Comparison of ENCODE assay signal across 21 cellular contexts in the genomic region with DNA sequence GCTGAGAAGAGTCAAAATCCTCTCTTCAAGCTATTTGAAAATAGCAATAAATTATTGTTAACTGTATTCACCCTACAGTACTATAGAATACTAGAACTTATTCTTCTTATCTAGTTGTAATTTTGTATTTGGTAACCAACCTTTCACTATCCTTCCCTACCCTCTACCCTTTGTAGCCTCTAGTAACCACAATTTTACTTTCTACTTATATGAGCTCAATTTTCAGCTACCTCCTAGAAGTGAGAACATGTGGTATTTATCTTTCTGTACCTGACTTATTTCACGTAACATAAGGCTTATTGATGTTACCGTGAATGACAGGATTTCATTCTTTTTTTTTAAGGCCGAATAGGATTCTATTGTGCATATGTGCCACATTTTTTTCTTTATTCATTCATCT. TPM values are rescaled to one million over a fixed set of nuclear protein-coding genes. Genes with fewer than 3 reads are reported as not detected.
DNase-seq lines count a peak whose midpoint lies in the region; ATAC-seq and TF ChIP-seq lines count a peak whose summit lies in the region.
"Had no signal": no experiment of that assay in that cellular context is flagged by ENCODE, and none has a peak within 500 bp of the region (broad histone marks: within the 10 kb centered on the region; RNA-seq: fewer than 3 reads in every experiment).

No MANE protein-coding gene starts in this region.

- 77 to 80% methylated on average over 3 of the region's 3 CpGs for WGBS in body of pancreas, 2 donors

- H3K36me3 ChIP-seq in HCT116 (ENCODE audit: control insufficient read depth in 1 of 2, insufficient read depth in 2 of 2, low read length in 2 of 2) (no peaks in the 10 kb centered on the region), MM.1S (replicated peaks; ENCODE audit: insufficient read depth, low read length) (no peaks in the 10 kb centered on the region), body of pancreas (replicated peaks in 1 of 2; ENCODE audit: insufficient read depth in 1 of 2, low read depth in 2 of 2) (no peaks in the 10 kb centered on the region), osteoblast (ENCODE audit: insufficient read depth, low read length) (no peaks in the 10 kb centered on the region)
- H3K36me3 ChIP-seq: HAP-1 had no signal

- TF ChIP-seq POLR2A in HCT116 (IDR thresholded peaks at IDR 0.05; ENCODE audit: borderline replicate concordance, extremely low read depth, insufficient read depth, insufficient read length) (no peak), body of pancreas (IDR thresholded peaks at IDR 0.05) (no peak)

- TF ChIP-seq CTCF in HCT116 (IDR thresholded peaks at IDR 0.05 in 2 of 3, conservative IDR thresholded peaks at IDR 0.05 in 1 of 3; ENCODE audit: borderline replicate concordance in 1 of 3, insufficient read depth in 1 of 3, low read depth in 2 of 3, low read length in 2 of 3) (no peak), MM.1S (IDR thresholded peaks at IDR 0.05; ENCODE audit: low read length) (no peak), body of pancreas (IDR thresholded peaks at IDR 0.05) (no peak), osteoblast (IDR thresholded peaks at IDR 0.05; ENCODE audit: extremely low read depth, low read depth, low read length) (no peak)

- no peak overlapping the region for H3K4me3 ChIP-seq in HCT116 (replicated peaks in 1 of 2; ENCODE audit: low read depth in 1 of 2, low read length in 2 of 2)
- H3K4me3 ChIP-seq in MM.1S (ENCODE audit: low read length): no peak overlapping the region
- no peak overlapping the region for H3K4me3 ChIP-seq in body of pancreas
- H3K4me3 ChIP-seq in osteoblast (ENCODE audit: insufficient read depth, low read length): no peak overlapping the region
- H3K4me3 ChIP-seq: HAP-1 had no signal

- no peaks in the 10 kb centered on the region for H3K79me2 ChIP-seq in HCT116 (ENCODE audit: insufficient read depth, low read length)
- H3K79me2 ChIP-seq in MM.1S (ENCODE audit: low read length): no peaks in the 10 kb centered on the region
- H3K79me2 ChIP-seq in osteoblast (ENCODE audit: insufficient read depth, low read length): no peaks in the 10 kb centered on the region

- RAD21 ChIA-PET in HCT116 (lab: Charles Lee; ENCODE audit: low non-redundant PET in 1 of 2, low total read pairs in 2 of 2, uncharacterized antibody in 2 of 2, unreplicated experiment in 2 of 2): no interaction called here

- no peak for ATAC-seq in HCT116
- no peak for ATAC-seq in body of pancreas
- ATAC-seq: naive thymus-derived CD4-positive, alpha-beta T cell; Right ventricle myocardium inferior had no signal

- CTCF ChIA-PET in HCT116 (lab: Charles Lee): no interaction called here

- H3K27me3 ChIP-seq in HCT116 (ENCODE audit: insufficient read depth, low read length) (no peaks in the 10 kb centered on the region), MM.1S (replicated peaks; ENCODE audit: insufficient read depth, low read length) (peaks cover 4% of the 10 kb centered on the region), body of pancreas (no peaks in the 10 kb centered on the region), osteoblast (ENCODE audit: insufficient read depth, low read length) (no peaks in the 10 kb centered on the region)

- no peaks in the 10 kb centered on the region for H4K20me1 ChIP-seq in HCT116 (ENCODE audit: insufficient read depth)
- no peaks in the 10 kb centered on the region for H4K20me1 ChIP-seq in MM.1S (ENCODE audit: insufficient read depth, low read length)
- H4K20me1 ChIP-seq in osteoblast (ENCODE audit: insufficient read depth, low read length): no peaks in the 10 kb centered on the region

- H3K9me2 ChIP-seq in HCT116 (ENCODE audit: insufficient read depth) (no peaks in the 10 kb centered on the region), MM.1S (replicated peaks; ENCODE audit: insufficient read depth, low read length) (no peaks in the 10 kb centered on the region)

- H3K9me3 ChIP-seq in HCT116 (ENCODE audit: control insufficient read depth in 1 of 2, insufficient read depth in 1 of 2, low read depth in 1 of 2, low read length in 2 of 2) (no peaks in the 10 kb centered on the region), MM.1S (replicated peaks; ENCODE audit: insufficient read depth, low read length) (no peaks in the 10 kb centered on the region), body of pancreas (no peaks in the 10 kb centered on the region), osteoblast (ENCODE audit: low read depth, low read length) (no peaks in the 10 kb centered on the region)
- H3K9me3 ChIP-seq: HAP-1 had no signal

- no TSS peak for BruUV-seq in HCT116 (replicated peaks; lab: Mats Ljungman, UMichigan)

- 0 out of 2 replicates have a peak overlapping the region, but pooled peaks have one; percentile 18 for H3K4me2 ChIP-seq in HCT116 (ENCODE audit: low read length)
- H3K4me2 ChIP-seq in MM.1S (ENCODE audit: low read depth, low read length): peak overlapping the region; percentile 77; the same call in 1 of the 2 replicates
- no peak overlapping the region for H3K4me2 ChIP-seq in osteoblast (ENCODE audit: insufficient read depth, low read length)

- no peaks in the 10 kb centered on the region for H3K4me1 ChIP-seq in HCT116 (ENCODE audit: control insufficient read depth in 1 of 2, insufficient read depth in 2 of 2, low read length in 2 of 2)
- peaks cover 21% of the 10 kb centered on the region for H3K4me1 ChIP-seq in MM.1S (ENCODE audit: low read length)
- H3K4me1 ChIP-seq in body of pancreas: no peaks in the 10 kb centered on the region
- H3K4me1 ChIP-seq in osteoblast (ENCODE audit: insufficient read depth, low read length): peaks cover 17% of the 10 kb centered on the region
- H3K4me1 ChIP-seq: HAP-1 had no signal

- no peak for TF ChIP-seq RAD21 in HCT116 (IDR thresholded peaks at IDR 0.05; ENCODE audit: low read depth)

- H3K27ac ChIP-seq in HCT116 (ENCODE audit: low read depth, low read length) (no peak overlapping the region), MM.1S (ENCODE audit: low read length) (no peak overlapping the region), body of pancreas (no peak overlapping the region), osteoblast (ENCODE audit: low read depth, low read length) (no peak overlapping the region)
- H3K27ac ChIP-seq: 22Rv1 had no signal

- H3K9ac ChIP-seq in HCT116 (ENCODE audit: low read length) (no peak overlapping the region), MM.1S (ENCODE audit: low read length) (no peak overlapping the region)

- POLR2A ChIA-PET in HCT116 (lab: Charles Lee): no interaction called here

- H2AFZ ChIP-seq in HCT116 (ENCODE audit: low read depth, low read length, poor library complexity, severe bottlenecking): no peak overlapping the region
- H2AFZ ChIP-seq in MM.1S (ENCODE audit: low read length): no peak overlapping the region
- H2AFZ ChIP-seq in osteoblast (ENCODE audit: low read length): no peak overlapping the region

- DNase-seq in NCI-H2171 treated with DMSO at 0.1 percent for 48 hours (lab: John Stamatoyannopoulos, UW) (peak; percentile 29), NCI-H2171 (lab: John Stamatoyannopoulos, UW) (no peak), HCT116 (ENCODE audit: low read depth, low spot score) (no peak), MM.1S (peak; percentile 51), body of pancreas (no peak), NCI-H1694 treated with DMSO at 0.1 percent for 48 hours (lab: John Stamatoyannopoulos, UW) (no peak), osteoblast (ENCODE audit: insufficient read length, low spot score, missing footprints) (no peak), NCI-H524 (lab: John Stamatoyannopoulos, UW) (no peak)
- DNase-seq: activated B cell treated with CpG ODN at 0.5 μM for 24 hours; anterior cingulate cortex; caudate nucleus; dermis blood vessel endothelial cell; Karpas-422; naive thymus-derived CD4-positive, alpha-beta T cell; NCI-H69; occipital lobe had no signal

- intact Hi-C loops in HCT116 (cut with micrococcal nuclease) (no loop called here), body of pancreas (cut with DNase I) (no loop called here)

- peaks cover 5% of the 10 kb centered on the region; the same call in 1 of the 2 replicates for H3F3A ChIP-seq in MM.1S (ENCODE audit: insufficient read depth, low read length)

TF ChIP-seq in HCT116, 20 proteins besides CTCF, POLR2A, EP300 and RAD21:
- TF ChIP-seq TCF7L2 (IDR thresholded peaks at IDR 0.05; ENCODE audit: borderline replicate concordance, extremely low read depth, insufficient read depth, insufficient read length) (no peak), EGR1 (IDR thresholded peaks at IDR 0.05; ENCODE audit: low read depth) (no peak), SP1 (IDR thresholded peaks at IDR 0.05; ENCODE audit: low read depth) (no peak), JUND (IDR thresholded peaks at IDR 0.05) (no peak), SRF (IDR thresholded peaks at IDR 0.05; ENCODE audit: low read depth) (no peak), CBX3 (IDR thresholded peaks at IDR 0.05; ENCODE audit: low read depth) (no peak)
TF ChIP-seq in HCT116: peak in this region for 0.

RNA-seq across cellular contexts. Expression of gene ZC3H11B, which starts 30.0 kb away (rescaled TPM):
- total RNA-seq in HCT116 (2021; ENCODE audit: unreplicated experiment): not detected
- 0.04 TPM in 2 replicates for polyA plus RNA-seq in HCT116 (2012)
- not detected for total RNA-seq in body of pancreas
- total RNA-seq in osteoblast: under 0.01 TPM in 2 replicates
- total RNA-seq: activated B cell treated with CpG ODN at 0.5 μM for 24 hours; fibroblast of lung; naive thymus-derived CD4-positive, alpha-beta T cell; skeletal muscle tissue had no signal
- polyA plus RNA-seq: naive thymus-derived CD4-positive, alpha-beta T cell had no signal

Comparison
In these comparisons a context has a peak if more than half of its experiments do, and no peak if none do; other contexts are left out.
1. DNase-seq: peak in NCI-H2171 treated with DMSO at 0.1 percent for 48 hours (single experiment) and MM.1S (single experiment); none in NCI-H2171 (single experiment), HCT116 (single experiment), body of pancreas (0 of 4), NCI-H1694 treated with DMSO at 0.1 percent for 48 hours (single experiment), osteoblast (single experiment) and NCI-H524 (0 of 2).